ENCODE assay signal across 15 cellular contexts in genomic region chr12:75364918-75365317, GRCh38. TPM values are rescaled to one million over a fixed set of nuclear protein-coding genes. Genes with fewer than 3 reads are reported as not detected.
A peak's percentile ranks its signal among the peaks of the same experiment; 100 is the strongest.
DNase-seq lines count a peak whose midpoint lies in the region; ATAC-seq and TF ChIP-seq lines count a peak whose summit lies in the region.
"Had no signal": no experiment of that assay in that cellular context is flagged by ENCODE, and none has a peak within 500 bp of the region (broad histone marks: within the 10 kb centered on the region; RNA-seq: fewer than 3 reads in every experiment).

No MANE protein-coding gene starts in this region.

- DNase-seq in Right ventricle myocardium inferior (ENCODE audit: missing footprints) (no peak), right atrium auricular region (ENCODE audit: low spot score) (no peak), NCI-H82 (lab: John Stamatoyannopoulos, UW) (peak; percentile 92), fibroblast of peridontal ligament (ENCODE audit: extremely low read depth) (peak; percentile 92), iPS-NIHi11 (ENCODE audit: low spot score) (no peak)
- DNase-seq in activated effector memory CD4-positive, alpha-beta T cell treated with Interleukin-2 at 50 U/mL for 16 hours: no peak
- DNase-seq: activated CD4-positive, alpha-beta T cell treated with anti-CD3 and anti-CD28 coated beads, Interleukin-2, amount 50 U/mL, for 1 hour; activated gamma-delta T cell; DND-41; HFFc6; T-helper 9 cell had no signal

- no peak overlapping the region for H3K4me3 ChIP-seq in right atrium auricular region

- intact Hi-C loops in Right ventricle myocardium inferior (cut with DNase I): no loop called here

- no peak overlapping the region for H3K27ac ChIP-seq in right atrium auricular region

- H3K27me3 ChIP-seq in right atrium auricular region: no peaks in the 10 kb centered on the region

- no peaks in the 10 kb centered on the region for H3K36me3 ChIP-seq in right atrium auricular region

- H3K4me1 ChIP-seq in right atrium auricular region: no peaks in the 10 kb centered on the region

- H3K9me3 ChIP-seq in right atrium auricular region: no peaks in the 10 kb centered on the region

- ATAC-seq in Right ventricle myocardium inferior (peak; percentile 92), GM19397 (IDR thresholded peaks at IDR 0.05; ENCODE audit: unreplicated experiment) (no peak), GM21619 (IDR thresholded peaks at IDR 0.05; ENCODE audit: unreplicated experiment) (no peak)

- no peak for TF ChIP-seq CTCF in right atrium auricular region (IDR thresholded peaks at IDR 0.05)

RNA-seq across cellular contexts. Expression of gene GLIPR1L2, which starts 26.0 kb away (rescaled TPM):
- total RNA-seq in Right ventricle myocardium inferior: 1.4 TPM
- total RNA-seq in right atrium auricular region: 1 to 10 TPM; 2.3 to 3.8 TPM
- total RNA-seq: endothelial cell of umbilical vein had no signal

RNA-seq across cellular contexts. Expression of gene GLIPR1L1, which starts 30.4 kb away (rescaled TPM):
- total RNA-seq in Right ventricle myocardium inferior (not detected), right atrium auricular region (not detected)
- total RNA-seq: endothelial cell of umbilical vein, HFFc6, osteocyte had no signal

RNA-seq across cellular contexts. Expression of gene CAPS2, which starts 34.8 kb away (rescaled TPM):
- total RNA-seq in Right ventricle myocardium inferior: 11.4 TPM
- 10 to 100 TPM in 1 of 2 donors, 1 to 10 TPM in 1; 7.3 to 11.3 TPM for total RNA-seq in right atrium auricular region

Comparison
In these comparisons a context has a peak if more than half of its experiments do, and no peak if none do; other contexts are left out.
1. DNase-seq: peak in NCI-H82 (single experiment) and fibroblast of peridontal ligament (single experiment); none in Right ventricle myocardium inferior (single experiment), right atrium auricular region (single experiment), iPS-NIHi11 (single experiment) and activated effector memory CD4-positive, alpha-beta T cell treated with Interleukin-2 at 50 U/mL for 16 hours (single experiment).